8 cellular contexts compared by ENCODE assay signal in the genomic region with DNA sequence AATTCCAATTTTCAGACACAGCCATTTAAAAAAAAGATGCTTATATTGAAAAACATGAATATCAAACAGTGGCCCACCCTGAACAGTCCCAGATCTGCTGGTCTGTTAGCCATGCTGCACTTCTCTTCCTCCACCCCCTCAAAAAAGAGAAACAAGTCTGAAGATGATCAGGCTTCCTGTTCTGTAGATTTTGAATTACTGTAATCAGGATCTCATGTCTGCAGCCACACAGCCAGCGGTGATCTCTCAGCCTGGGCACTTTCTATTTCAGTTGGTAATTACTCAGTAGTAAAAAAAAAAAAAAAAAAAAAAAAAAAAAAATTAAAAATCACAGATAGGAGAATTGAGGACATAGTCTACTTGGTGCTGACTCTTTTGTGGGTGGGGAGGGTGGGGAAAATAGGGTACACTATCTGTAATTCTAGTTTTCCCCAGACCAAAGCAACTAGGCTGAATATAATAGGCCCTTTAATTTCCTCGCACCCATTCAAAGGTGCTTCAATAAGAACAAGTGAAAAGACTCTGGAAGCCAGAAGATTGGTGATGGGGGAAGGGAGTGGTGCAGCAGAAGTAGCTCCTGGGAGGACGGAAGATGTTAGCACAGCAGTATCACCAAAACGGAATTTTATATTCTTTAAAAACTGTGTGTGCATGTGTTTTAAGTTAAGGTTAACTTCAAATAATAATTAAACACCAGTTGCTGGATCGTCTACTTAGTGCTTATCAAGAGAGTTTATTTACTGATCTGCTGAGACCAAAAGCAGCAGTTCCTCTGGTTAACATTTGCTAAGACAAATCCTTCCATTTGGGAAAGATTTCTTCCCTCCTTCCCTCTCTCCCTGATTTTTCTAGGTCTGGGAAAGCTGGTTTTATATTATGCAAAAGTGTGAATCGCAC. TPM values are rescaled to one million over a fixed set of nuclear protein-coding genes. Genes with fewer than 3 reads are reported as not detected.
DNase-seq lines count a peak whose midpoint lies in the region; ATAC-seq and TF ChIP-seq lines count a peak whose summit lies in the region.

No MANE protein-coding gene starts in this region.

- no peaks in the 10 kb centered on the region for H3K27me3 ChIP-seq in neural progenitor cell

- TF ChIP-seq CTCF in HFF-Myc (IDR thresholded peaks at IDR 0.05; ENCODE audit: low read depth, low read length, missing control alignments): no peak
- no peak for TF ChIP-seq CTCF in NB4 (IDR thresholded peaks at IDR 0.05; ENCODE audit: low read depth, low read length)
- no peak for TF ChIP-seq CTCF in neural progenitor cell (IDR thresholded peaks at IDR 0.05)

- H3K27ac ChIP-seq in neural progenitor cell: peak overlapping the region; percentile 84

- H4K20me1 ChIP-seq in neural progenitor cell (ENCODE audit: low read depth): no peaks in the 10 kb centered on the region

- peak overlapping the region; percentile 78 for H3K4me2 ChIP-seq in neural progenitor cell

- H3K4me1 Mint-ChIP-seq in central memory CD8-positive, alpha-beta T cell: peaks cover 4% of the 10 kb centered on the region
- H3K4me1 Mint-ChIP-seq in neural progenitor cell: peaks cover 37% of the 10 kb centered on the region

- no peaks in the 10 kb centered on the region for H3K79me2 ChIP-seq in neural progenitor cell (ENCODE audit: low read depth)

- no peaks in the 10 kb centered on the region for H3K27me3 Mint-ChIP-seq in central memory CD8-positive, alpha-beta T cell
- peaks cover 10% of the 10 kb centered on the region for H3K27me3 Mint-ChIP-seq in neural progenitor cell (ENCODE audit: insufficient read depth, low read depth)

- H3K4me3 Mint-ChIP-seq in central memory CD8-positive, alpha-beta T cell: no peak overlapping the region
- peak overlapping the region; percentile 65 for H3K4me3 Mint-ChIP-seq in neural progenitor cell

- H3K4me3 ChIP-seq in HFF-Myc (replicated peaks; ENCODE audit: low read depth, low read length) (no peak overlapping the region), NB4 (ENCODE audit: low read depth, low read length) (peak overlapping the region; percentile 59), neural progenitor cell (peak overlapping the region; percentile 37)

- no peaks in the 10 kb centered on the region for H3K36me3 Mint-ChIP-seq in central memory CD8-positive, alpha-beta T cell (ENCODE audit: insufficient read depth)
- peaks cover 5% of the 10 kb centered on the region for H3K36me3 Mint-ChIP-seq in neural progenitor cell

- no peaks in the 10 kb centered on the region for H3K36me3 ChIP-seq in neural progenitor cell

- no peak overlapping the region for H2AFZ ChIP-seq in neural progenitor cell (replicated peaks)

- H3F3A ChIP-seq in neural progenitor cell (ENCODE audit: low read depth): peaks cover 29% of the 10 kb centered on the region

- peak; percentile 65 for ATAC-seq in GM18858 (IDR thresholded peaks at IDR 0.05; ENCODE audit: unreplicated experiment)
- peak; percentile 64 for ATAC-seq in central memory CD8-positive, alpha-beta T cell (replicated peaks; ENCODE audit: extremely low read depth, poor library complexity, severe bottlenecking)

- DNase-seq in HFF-Myc (ENCODE audit: extremely low read depth, low read depth) (peak; percentile 16), NB4 (ENCODE audit: low read depth) (peak; percentile 78), neural progenitor cell (ENCODE audit: low spot score) (peak; percentile 57), NCI-H2081 (lab: John Stamatoyannopoulos, UW) (no peak), epidermal melanocyte (ENCODE audit: insufficient read length, low spot score) (no peak), SK-N-DZ (ENCODE audit: low spot score) (no peak)
- DNase-seq in central memory CD8-positive, alpha-beta T cell (ENCODE audit: low spot score in 2 of 2): no peak

- no peaks in the 10 kb centered on the region for H3K9me3 Mint-ChIP-seq in central memory CD8-positive, alpha-beta T cell
- peaks cover 18% of the 10 kb centered on the region for H3K9me3 Mint-ChIP-seq in neural progenitor cell

- peaks cover 31% of the 10 kb centered on the region for H3K4me1 ChIP-seq in neural progenitor cell

- TF ChIP-seq POLR2A in NB4 (IDR thresholded peaks at IDR 0.05; ENCODE audit: extremely low read depth, insufficient read length): no peak

- no peaks in the 10 kb centered on the region for H3K9me3 ChIP-seq in neural progenitor cell (ENCODE audit: low read depth)

- H3K27ac Mint-ChIP-seq in central memory CD8-positive, alpha-beta T cell (ENCODE audit: low read depth): no peak overlapping the region
- H3K27ac Mint-ChIP-seq in neural progenitor cell: peak overlapping the region; percentile 44

- H3K9ac ChIP-seq in neural progenitor cell: no peak overlapping the region

RNA-seq across cellular contexts. Expression of a gene that starts 47.1 kb away (rescaled TPM):
- 35.9 and 50.8 TPM in 2 replicates for total RNA-seq in neural progenitor cell (ENCODE audit: low replicate concordance)
- polyA plus RNA-seq in SK-N-DZ (2014; cell fraction: cytosol; rRNA removed): 2.2 and 2.6 TPM in 2 replicates
- polyA plus RNA-seq in SK-N-DZ (2014; cell fraction: nucleus; rRNA removed): 1.9 and 4.1 TPM in 2 replicates

Comparison
In these comparisons a context has a peak if more than half of its experiments do, and no peak if none do; other contexts are left out.
1. DNase-seq: peak in HFF-Myc (single experiment), NB4 (single experiment) and neural progenitor cell (single experiment); none in central memory CD8-positive, alpha-beta T cell (0 of 2), NCI-H2081 (0 of 2), epidermal melanocyte (single experiment) and SK-N-DZ (single experiment).